ENCODE assay signal across 4 cellular contexts in genomic region chr10:105056413-105056812, GRCh38.
"Had no signal": no experiment of that assay in that cellular context is flagged by ENCODE, and none has a peak within 500 bp of the region (broad histone marks: within the 10 kb centered on the region; RNA-seq: fewer than 3 reads in every experiment).

No MANE protein-coding gene starts in this region.

- H3K4me3 ChIP-seq: K562 had no signal

- DNase-seq: IMR-90, KBM-7 had no signal

- H3K27ac ChIP-seq: HL-60 had no signal
